In the genomic region with DNA sequence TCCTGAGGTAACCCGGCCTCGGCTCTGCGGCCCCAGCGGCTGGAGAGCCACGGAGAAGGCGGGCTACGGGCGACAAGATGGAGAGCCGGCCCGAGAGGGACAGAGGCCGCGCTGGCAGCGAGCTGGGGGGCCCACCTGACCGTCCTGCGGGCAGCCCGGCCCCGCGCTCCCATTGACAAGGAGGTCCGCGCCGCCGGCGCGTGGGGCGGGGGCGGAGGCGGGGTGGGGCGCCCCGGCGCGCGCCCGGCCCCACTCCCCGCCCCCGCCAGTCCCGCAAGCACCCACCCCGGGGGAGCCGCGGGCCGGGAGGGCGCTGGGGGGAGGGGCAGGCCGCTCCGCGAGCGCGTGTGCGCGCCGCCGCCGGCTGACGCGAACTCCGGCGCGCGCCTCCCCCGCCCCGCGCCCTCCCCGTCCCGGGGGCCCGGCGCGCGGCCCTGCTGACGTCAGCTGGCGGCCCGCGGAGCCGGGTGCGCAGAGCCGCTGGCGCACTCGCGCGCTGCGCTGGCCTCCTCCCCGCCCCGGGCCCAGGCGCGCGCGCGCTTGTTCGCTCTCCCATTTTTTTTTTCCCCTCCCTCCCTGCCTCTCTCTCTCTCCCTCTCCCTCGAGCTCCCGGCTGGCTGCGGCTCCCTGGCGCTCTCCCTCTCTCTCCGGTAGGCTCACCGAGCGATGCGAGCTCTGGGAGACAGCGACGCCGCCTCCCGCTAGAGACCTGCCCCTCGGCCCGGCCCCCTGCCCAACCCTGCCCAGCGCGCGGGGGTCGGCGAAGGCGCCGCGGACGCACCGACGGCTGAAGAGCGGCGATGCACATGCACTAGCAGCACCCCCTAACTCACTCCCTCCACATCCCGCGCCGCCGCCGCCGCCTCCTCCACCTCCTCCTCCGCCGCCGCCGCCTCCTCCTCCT, we compare ENCODE assay signal across 1 cellular context.
TF ChIP-seq lines count a peak whose summit lies in the region.

Gene GNAO1, plus strand, starts transcription at position 587 of the 904 bp plus-strand sequence. CDS start 747 bp downstream, outside the sequence.

TF ChIP-seq in WTC11, 78 proteins besides CTCF, POLR2A, EP300 and RAD21 (continued from another document):
- TF ChIP-seq, protein P1, sequence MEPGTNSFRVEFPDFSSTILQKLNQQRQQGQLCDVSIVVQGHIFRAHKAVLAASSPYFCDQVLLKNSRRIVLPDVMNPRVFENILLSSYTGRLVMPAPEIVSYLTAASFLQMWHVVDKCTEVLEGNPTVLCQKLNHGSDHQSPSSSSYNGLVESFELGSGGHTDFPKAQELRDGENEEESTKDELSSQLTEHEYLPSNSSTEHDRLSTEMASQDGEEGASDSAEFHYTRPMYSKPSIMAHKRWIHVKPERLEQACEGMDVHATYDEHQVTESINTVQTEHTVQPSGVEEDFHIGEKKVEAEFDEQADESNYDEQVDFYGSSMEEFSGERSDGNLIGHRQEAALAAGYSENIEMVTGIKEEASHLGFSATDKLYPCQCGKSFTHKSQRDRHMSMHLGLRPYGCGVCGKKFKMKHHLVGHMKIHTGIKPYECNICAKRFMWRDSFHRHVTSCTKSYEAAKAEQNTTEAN (CRISPR knock-in tag; IDR thresholded peaks at IDR 0.05) = no peak
